1 cellular context compared by ENCODE assay signal in genomic region chr12:65121049-65121955, GRCh38.
A peak's percentile ranks its signal among the peaks of the same experiment; 100 is the strongest.
TF ChIP-seq lines count a peak whose summit lies in the region.

Gene WIF1 (minus strand): TSS chr12:65121305. CDS start chr12:65121191, 114 bp downstream.

TF ChIP-seq in H1, 55 proteins besides CTCF, POLR2A, EP300 and RAD21 (continued from another document):
- TF ChIP-seq E2F6 (IDR thresholded peaks at IDR 0.05): peak; percentile 97
- 0 out of 2 replicates have a peak, but pooled peaks have one; percentile 12 for TF ChIP-seq TEAD4 (IDR thresholded peaks at IDR 0.05; ENCODE audit: low read depth, low read length)
- no peak for TF ChIP-seq MAFK (IDR thresholded peaks at IDR 0.05; ENCODE audit: low read depth, low read length)
- no peak for TF ChIP-seq SP1 (IDR thresholded peaks at IDR 0.05; ENCODE audit: low read depth, low read length)
- TF ChIP-seq RBBP5 (IDR thresholded peaks at IDR 0.05; ENCODE audit: borderline replicate concordance, low read depth, low read length): peak; percentile 71; the same call in 1 of the 2 replicates
- peak; percentile 99 for TF ChIP-seq MAX (IDR thresholded peaks at IDR 0.05)
- peak; percentile 18 for TF ChIP-seq EZH2 (IDR thresholded peaks at IDR 0.05; ENCODE audit: low read depth, low read length, severe bottlenecking)
- TF ChIP-seq JUND (IDR thresholded peaks at IDR 0.05; ENCODE audit: low read length): no peak
- TF ChIP-seq POLR2AphosphoS5 (IDR thresholded peaks at IDR 0.05; ENCODE audit: low read depth, low read length): 0 out of 2 replicates have a peak, but pooled peaks have one; percentile 27
- TF ChIP-seq NRF1 (IDR thresholded peaks at IDR 0.05; ENCODE audit: low read depth, low read length): no peak
- no peak for TF ChIP-seq TAF1 (IDR thresholded peaks at IDR 0.05; ENCODE audit: low read depth, low read length)
- peak; percentile 85 for TF ChIP-seq KDM4A (IDR thresholded peaks at IDR 0.05; ENCODE audit: low read depth, low read length, severe bottlenecking)
- no peak for TF ChIP-seq TCF12 (IDR thresholded peaks at IDR 0.05; ENCODE audit: low read depth, low read length)
- TF ChIP-seq CEBPB (IDR thresholded peaks at IDR 0.05; ENCODE audit: low read depth, low read length): no peak
- TF ChIP-seq EGR1 (IDR thresholded peaks at IDR 0.05; ENCODE audit: borderline replicate concordance, low read depth, low read length): no peak
- no peak for TF ChIP-seq RXRA (IDR thresholded peaks at IDR 0.05; ENCODE audit: insufficient read depth, low read depth, low read length)
- TF ChIP-seq SAP30 (IDR thresholded peaks at IDR 0.05; ENCODE audit: insufficient read depth, insufficient replicate concordance, low read length): no peak
- TF ChIP-seq PHF8 (conservative IDR thresholded peaks at IDR 0.05; ENCODE audit: low read depth, low read length): 0 out of 2 replicates have a peak, but pooled peaks have one; percentile 23
- no peak for TF ChIP-seq CHD1 (IDR thresholded peaks at IDR 0.05; ENCODE audit: low read depth, low read length)
- TF ChIP-seq HDAC6 (IDR thresholded peaks at IDR 0.05; ENCODE audit: low read depth, low read length): no peak
- no peak for TF ChIP-seq SIRT6 (IDR thresholded peaks at IDR 0.05; ENCODE audit: low read length)
- peak; percentile 84 for TF ChIP-seq TBP (IDR thresholded peaks at IDR 0.05; ENCODE audit: low read depth, low read length)
- TF ChIP-seq SIN3A (conservative IDR thresholded peaks at IDR 0.05 in 1 of 2, IDR thresholded peaks at IDR 0.05 in 1 of 2; ENCODE audit: low read depth in 1 of 2, low read length in 2 of 2): no peak
- TF ChIP-seq SRF (IDR thresholded peaks at IDR 0.05; ENCODE audit: low read depth, low read length): no peak
- TF ChIP-seq SUZ12 (IDR thresholded peaks at IDR 0.05; ENCODE audit: low read length): no peak
- TF ChIP-seq TAF7 (optimal IDR thresholded peaks at IDR 0.05; ENCODE audit: borderline replicate concordance, low read depth, low read length): no peak
- TF ChIP-seq HDAC2 (IDR thresholded peaks at IDR 0.05; ENCODE audit: borderline replicate concordance in 1 of 2, low read depth in 2 of 2, low read length in 2 of 2): peak; percentile 15 to 90; a peak in 2 of 4 replicates
- no peak for TF ChIP-seq BCL11A (IDR thresholded peaks at IDR 0.05; ENCODE audit: low read depth in 2 of 2, low read length in 2 of 2)
- no peak for TF ChIP-seq KDM5A (IDR thresholded peaks at IDR 0.05; ENCODE audit: low read length)
- no peak for TF ChIP-seq CHD2 (IDR thresholded peaks at IDR 0.05; ENCODE audit: low read length)
- TF ChIP-seq BRCA1 (IDR thresholded peaks at IDR 0.05; ENCODE audit: low read depth, low read length): no peak
- TF ChIP-seq CBX5 (IDR thresholded peaks at IDR 0.05; ENCODE audit: low read depth, low read length): no peak
- no peak for TF ChIP-seq BACH1 (IDR thresholded peaks at IDR 0.05; ENCODE audit: low read length)
- TF ChIP-seq ASH2L (IDR thresholded peaks at IDR 0.05; ENCODE audit: low read length): peak; percentile 94
- TF ChIP-seq ATF3 (IDR thresholded peaks at IDR 0.05; ENCODE audit: insufficient read depth, low read depth, low read length): no peak
- TF ChIP-seq RFX5 (IDR thresholded peaks at IDR 0.05; ENCODE audit: borderline replicate concordance, low read depth, low read length): no peak
- TF ChIP-seq GTF2F1 (IDR thresholded peaks at IDR 0.05; ENCODE audit: borderline replicate concordance, low read depth, low read length): no peak
- TF ChIP-seq CREB1 (IDR thresholded peaks at IDR 0.05): peak; percentile 68
- TF ChIP-seq CTBP2 (IDR thresholded peaks at IDR 0.05; ENCODE audit: borderline replicate concordance, insufficient read depth, insufficient read length, low read length): peak; percentile 47
- TF ChIP-seq RNF2 (IDR thresholded peaks at IDR 0.05; ENCODE audit: borderline replicate concordance, low read depth, low read length, missing control alignments, poor library complexity, severe bottlenecking): peak; percentile 52
- TF ChIP-seq SIX5 (IDR thresholded peaks at IDR 0.05; ENCODE audit: low read depth, low read length): no peak
- no peak for TF ChIP-seq CHD7 (IDR thresholded peaks at IDR 0.05; ENCODE audit: insufficient replicate concordance, low read length)
TF ChIP-seq in H1: peak in this region for 16.
